In the genomic region with DNA sequence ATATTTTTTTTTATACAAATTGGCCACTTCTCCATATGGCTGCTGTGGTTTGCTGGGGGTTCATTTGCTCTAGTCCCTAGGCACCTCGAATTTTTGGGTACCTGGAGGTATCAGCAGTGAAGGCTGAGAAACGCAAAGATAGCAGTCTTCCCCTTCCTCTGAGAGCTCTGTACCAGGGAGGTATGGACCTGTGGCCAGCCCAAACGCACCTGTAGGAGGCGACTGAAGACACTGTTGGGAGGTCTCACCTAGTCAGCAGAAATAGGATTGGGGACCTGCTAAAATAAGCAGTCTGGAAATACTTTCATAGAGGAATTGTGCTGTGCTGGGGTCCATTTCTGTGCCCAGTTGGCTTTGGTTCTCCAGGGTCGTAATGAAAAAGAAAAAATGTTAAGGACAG, we compare ENCODE assay signal across 1 cellular context.
TF ChIP-seq lines count a peak whose summit lies in the region.

No MANE protein-coding gene starts in this region.

TF ChIP-seq in H1, 55 proteins besides CTCF, POLR2A, EP300 and RAD21:
- TF ChIP-seq BRCA1 (IDR thresholded peaks at IDR 0.05; ENCODE audit: low read depth, low read length) (no peak), TCF12 (IDR thresholded peaks at IDR 0.05; ENCODE audit: low read depth, low read length) (no peak), ZNF274 (IDR thresholded peaks at IDR 0.05; ENCODE audit: borderline replicate concordance, extremely low read depth, low read length) (no peak), ASH2L (IDR thresholded peaks at IDR 0.05; ENCODE audit: low read length) (no peak), MAFK (IDR thresholded peaks at IDR 0.05; ENCODE audit: low read depth, low read length) (0 out of 2 replicates have a peak, but pooled peaks have one; percentile 12)
